34 cellular contexts compared by ENCODE assay signal in the genomic region with DNA sequence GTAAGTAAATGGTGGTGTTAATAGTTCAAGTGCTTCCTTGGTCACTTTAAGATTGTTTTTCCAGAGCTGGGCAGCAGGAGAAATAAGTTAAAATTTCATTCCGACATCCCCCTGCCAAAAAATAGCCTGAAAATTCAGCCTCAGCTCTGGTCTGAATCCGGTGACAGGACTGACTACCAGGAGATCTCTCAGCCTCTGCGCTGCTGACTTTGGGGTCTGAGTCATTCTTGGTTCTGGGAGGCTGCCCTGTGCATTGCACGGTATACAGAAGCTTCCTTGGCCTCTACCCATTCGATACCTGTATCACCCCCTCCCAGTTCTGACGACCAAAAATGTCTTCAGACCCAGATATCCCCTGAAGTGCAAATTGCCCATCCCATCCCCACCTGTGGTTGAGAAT. TPM values are rescaled to one million over a fixed set of nuclear protein-coding genes. Genes with fewer than 3 reads are reported as not detected.
"Had no signal": no experiment of that assay in that cellular context is flagged by ENCODE, and none has a peak within 500 bp of the region (broad histone marks: within the 10 kb centered on the region; RNA-seq: fewer than 3 reads in every experiment).

No MANE protein-coding gene starts in this region.

- H3K4me3 ChIP-seq: Peyer's patch, SJCRH30 had no signal

- H3K4me2 ChIP-seq: SK-N-SH had no signal

- H3K9ac ChIP-seq: SK-N-SH had no signal

- DNase-seq: activated CD4-positive, alpha-beta memory T cell treated with anti-CD3 and anti-CD28 coated beads, Interleukin-2, amount 10 ng/mL, durations not matched to agents 7 days and 5 days; activated CD4-positive, alpha-beta T cell treated with anti-CD3 and anti-CD28 coated beads for 36 hours; activated CD4-positive, alpha-beta T cell treated with anti-CD3 and anti-CD28 coated beads, Interleukin-2, amount 50 U/mL, for 1 hour; activated gamma-delta T cell treated with Interleukin-2 at 50 U/mL for 16 hours; activated naive CD4-positive, alpha-beta T cell treated with anti-CD3 and anti-CD28 coated beads, Interleukin-2, amount 10 ng/mL, durations not matched to agents 7 days and 5 days; activated naive CD8-positive, alpha-beta T cell treated with anti-CD3 and anti-CD28 coated beads for 36 hours; activated T-cell treated with anti-CD3 and anti-CD28 coated beads for 4 hours; activated T-cell treated with anti-CD3 and anti-CD28 coated beads, Interleukin-2, amount 50 U/mL, for 48 hours; anterior cingulate cortex; NCI-H1092; NCI-H1417 treated with DMSO at 0.1 percent for 48 hours; NCI-H1694; NCI-H2029; NCI-H2107; NCI-H2171 treated with DMSO at 0.1 percent for 48 hours; NCI-H345; NCI-H510A; NCI-H526 treated with DMSO at 0.1 percent for 48 hours; NCI-H82; Peyer's patch; Right ventricle myocardium superior; SJCRH30; SK-N-SH; T-helper 1 cell; WERI-Rb-1 had no signal

- H3K27ac ChIP-seq: Peyer's patch, RWPE1, SJCRH30, WERI-Rb-1 had no signal

- H3K27me3 ChIP-seq: Peyer's patch had no signal

- H3K36me3 ChIP-seq: Peyer's patch, SJCRH30, WERI-Rb-1 had no signal

- H3K4me1 ChIP-seq: Peyer's patch, SJCRH30 had no signal

RNA-seq across cellular contexts. Expression of a gene that starts 36.3 kb away (rescaled TPM):
- total RNA-seq: activated CD4-positive, alpha-beta memory T cell treated with anti-CD3 and anti-CD28 coated beads, Interleukin-2, amount 10 ng/mL, durations not matched to agents 7 days and 5 days; activated CD4-positive, alpha-beta T cell treated with anti-CD3 and anti-CD28 coated beads for 36 hours; activated CD8-positive, alpha-beta memory T cell treated with anti-CD3 and anti-CD28 coated beads for 36 hours; activated naive CD8-positive, alpha-beta T cell treated with anti-CD3 and anti-CD28 coated beads for 36 hours; activated T-helper 2 cell treated with anti-CD3 and anti-CD28 coated beads, Interferon-gamma antibody, Interleukin-2, Interleukin-4, amounts not matched to agents 10 μg/mL and 5 μg/mL and 100 μg/mL, durations not matched to agents 14 hours and 24 hours and 36 hours; cerebellum; LHCN-M2; OCI-LY7; Peyer's patch; SJCRH30; T-helper 2 cell treated with Interferon-gamma antibody and Interleukin-4, amounts not matched to agents 100 ng/mL and 5 ng/mL, for 36 hours had no signal
- polyA plus RNA-seq: SK-N-SH had no signal

RNA-seq across cellular contexts. Expression of a gene that starts 59.8 kb away (rescaled TPM):
- total RNA-seq: cardiac septum, cerebellum, LHCN-M2, MCF 10A, OCI-LY7, Peyer's patch, SJCRH30 had no signal
- polyA plus RNA-seq: SK-N-SH had no signal
